ENCODE assay signal across 19 cellular contexts in genomic region chr16:17116595-17117322, GRCh38.
"Had no signal": no experiment of that assay in that cellular context is flagged by ENCODE, and none has a peak within 500 bp of the region (broad histone marks: within the 10 kb centered on the region; RNA-seq: fewer than 3 reads in every experiment).

No MANE protein-coding gene starts in this region.

- H3K27me3 Mint-ChIP-seq: naive thymus-derived CD8-positive, alpha-beta T cell; type B pancreatic cell had no signal

- H3K4me3 Mint-ChIP-seq: naive thymus-derived CD8-positive, alpha-beta T cell; neural progenitor cell; type B pancreatic cell had no signal

- ATAC-seq: heart left ventricle; mucosa of descending colon; naive thymus-derived CD8-positive, alpha-beta T cell; stimulated activated naive CD8-positive, alpha-beta T cell treated with anti-CD3 and anti-CD28 coated beads, Interleukin-15, Interleukin-2, amounts not matched to agents 100 U/mL and 50 U/mL, for 24 hours had no signal

- H3K27me3 ChIP-seq: dorsolateral prefrontal cortex, heart left ventricle, neural progenitor cell, ovary, right atrium auricular region, suprapubic skin, thyroid gland had no signal

- H3K36me3 ChIP-seq: neural progenitor cell, ovary, thyroid gland had no signal

- H3K4me1 Mint-ChIP-seq: neural progenitor cell had no signal

- H3K27ac Mint-ChIP-seq: neural progenitor cell, type B pancreatic cell had no signal

- H3K9me3 ChIP-seq: heart left ventricle, mucosa of descending colon, ovary, right atrium auricular region, suprapubic skin, thyroid gland had no signal

- DNase-seq: cortex of kidney; dorsolateral prefrontal cortex; effector CD8-positive, alpha-beta T cell; foreskin melanocyte; heart left ventricle; hippocampal formation; kidney glomerular epithelial cell; mucosa of descending colon; naive thymus-derived CD8-positive, alpha-beta T cell; nucleus accumbens; ovary; small intestine; stimulated activated CD4-positive, alpha-beta T cell treated with anti-CD3 and anti-CD28 coated beads, Interleukin-12 subunit alpha, Interleukin-12 subunit beta, amount 100 ng/mL, for 4 hours; stimulated activated naive CD8-positive, alpha-beta T cell treated with anti-CD3 and anti-CD28 coated beads, Interleukin-15, Interleukin-2, amounts not matched to agents 100 U/mL and 50 U/mL, for 24 hours; thyroid gland had no signal

- H3K4me3 ChIP-seq: dorsolateral prefrontal cortex, heart left ventricle, mucosa of descending colon, neural progenitor cell, ovary, right atrium auricular region, suprapubic skin, thyroid gland had no signal

- H3K9me3 Mint-ChIP-seq: naive thymus-derived CD8-positive, alpha-beta T cell; neural progenitor cell; type B pancreatic cell had no signal

- H3K4me1 ChIP-seq: heart left ventricle, right atrium auricular region, suprapubic skin, thyroid gland had no signal

- H3K27ac ChIP-seq: dorsolateral prefrontal cortex, heart left ventricle, neural progenitor cell, ovary, right atrium auricular region, suprapubic skin, thyroid gland had no signal
